9 cellular contexts compared by ENCODE assay signal in genomic region chr17:80546267-80546666, GRCh38. TPM values are rescaled to one million over a fixed set of nuclear protein-coding genes. Genes with fewer than 3 reads are reported as not detected.
DNase-seq lines count a peak whose midpoint lies in the region; ATAC-seq and TF ChIP-seq lines count a peak whose summit lies in the region.
"Had no signal": no experiment of that assay in that cellular context is flagged by ENCODE, and none has a peak within 500 bp of the region (broad histone marks: within the 10 kb centered on the region; RNA-seq: fewer than 3 reads in every experiment).

No MANE protein-coding gene starts in this region.

- H3K4me1 Mint-ChIP-seq in IgD-negative memory B cell (peaks cover 12 to 25% (median 21%) of the 10 kb centered on the region in 3 donors), mesothelial cell of epicardium (peaks cover 27% of the 10 kb centered on the region)
- peaks cover 32% of the 10 kb centered on the region for H3K4me1 Mint-ChIP-seq in activated T-helper 1 cell treated with anti-CD3 and anti-CD28 coated beads, Interleukin-12 subunit alpha, Interleukin-12 subunit beta, Interleukin-2, Interleukin-4 antibody, amounts not matched to agents 30 ng/mL and 10 ng/mL and 1 ng/mL, durations not matched to agents 14 hours and 24 hours and 36 hours (ENCODE audit: low read depth)

- H3K27me3 ChIP-seq in BLaER1, result no peaks in the 10 kb centered on the region

- H3K4me1 ChIP-seq in BLaER1, result peaks cover 40% of the 10 kb centered on the region

- peaks cover 41% of the 10 kb centered on the region for H4K20me1 ChIP-seq in BLaER1

- TF ChIP-seq CTCF in mesothelial cell of epicardium (IDR thresholded peaks at IDR 0.05; ENCODE audit: unreplicated experiment), result no peak

- intact Hi-C loops in activated T-helper 1 cell treated with anti-CD3 and anti-CD28 coated beads, Interleukin-12 subunit alpha, Interleukin-12 subunit beta, Interleukin-2, Interleukin-4 antibody, amounts not matched to agents 30 ng/mL and 10 ng/mL and 1 ng/mL, durations not matched to agents 14 hours and 24 hours and 36 hours (cut with micrococcal nuclease), result no loop called here

- H3K4me3 Mint-ChIP-seq in IgD-negative memory B cell (peak overlapping the region; percentile 69 to 96 (median 85)), mesothelial cell of epicardium (peak overlapping the region; percentile 95)
- peak overlapping the region; percentile 93 for H3K4me3 Mint-ChIP-seq in activated T-helper 1 cell treated with anti-CD3 and anti-CD28 coated beads, Interleukin-12 subunit alpha, Interleukin-12 subunit beta, Interleukin-2, Interleukin-4 antibody, amounts not matched to agents 30 ng/mL and 10 ng/mL and 1 ng/mL, durations not matched to agents 14 hours and 24 hours and 36 hours

- no peaks in the 10 kb centered on the region for H3K9me3 ChIP-seq in BLaER1

- H3K36me3 Mint-ChIP-seq in IgD-negative memory B cell (no peaks in the 10 kb centered on the region), mesothelial cell of epicardium (no peaks in the 10 kb centered on the region)
- H3K36me3 Mint-ChIP-seq in activated T-helper 1 cell treated with anti-CD3 and anti-CD28 coated beads, Interleukin-12 subunit alpha, Interleukin-12 subunit beta, Interleukin-2, Interleukin-4 antibody, amounts not matched to agents 30 ng/mL and 10 ng/mL and 1 ng/mL, durations not matched to agents 14 hours and 24 hours and 36 hours (ENCODE audit: low read depth), result peaks cover 2% of the 10 kb centered on the region

- H3K36me3 ChIP-seq in BLaER1, result peaks cover 13% of the 10 kb centered on the region; the same call in 1 of the 2 replicates

- no peak for DNase-seq in activated T-helper 1 cell treated with anti-CD3 and anti-CD28 coated beads, Interleukin-12 subunit alpha, Interleukin-12 subunit beta, Interleukin-2, Interleukin-4 antibody, amounts not matched to agents 30 ng/mL and 10 ng/mL and 1 ng/mL, durations not matched to agents 14 hours and 24 hours and 36 hours (ENCODE audit: low spot score)
- DNase-seq in mesothelial cell of epicardium (ENCODE audit: low spot score in 2 of 2, unreplicated experiment in 2 of 2) (no peak), ureter (ENCODE audit: low spot score) (no peak), DMS 273 treated with DMSO at 0.1 percent for 48 hours (lab: John Stamatoyannopoulos, UW) (no peak)
- DNase-seq in stimulated activated CD4-positive, alpha-beta T cell treated with anti-CD3 and anti-CD28 coated beads, Interleukin-4, amount 100 ng/mL, for 4 hours, result no peak
- DNase-seq: NCI-H2029 treated with DMSO at 0.1 percent for 48 hours had no signal

- peak overlapping the region; percentile 99 for H3K4me2 ChIP-seq in BLaER1

- H3K9me3 Mint-ChIP-seq in IgD-negative memory B cell, result no peaks in the 10 kb centered on the region
- H3K9me3 Mint-ChIP-seq in activated T-helper 1 cell treated with anti-CD3 and anti-CD28 coated beads, Interleukin-12 subunit alpha, Interleukin-12 subunit beta, Interleukin-2, Interleukin-4 antibody, amounts not matched to agents 30 ng/mL and 10 ng/mL and 1 ng/mL, durations not matched to agents 14 hours and 24 hours and 36 hours, result no peaks in the 10 kb centered on the region
- H3K9me3 Mint-ChIP-seq in mesothelial cell of epicardium, result no peaks in the 10 kb centered on the region

- no peak for ATAC-seq in GM18511 (IDR thresholded peaks at IDR 0.05; ENCODE audit: unreplicated experiment)

- H3K9ac ChIP-seq in BLaER1, result 0 out of 2 replicates have a peak overlapping the region, but pooled peaks have one; percentile 27

- H3K27me3 Mint-ChIP-seq in IgD-negative memory B cell (peaks cover 14% of the 10 kb centered on the region), mesothelial cell of epicardium (ENCODE audit: low read depth) (peaks cover 13% of the 10 kb centered on the region)
- peaks cover 5% of the 10 kb centered on the region for H3K27me3 Mint-ChIP-seq in activated T-helper 1 cell treated with anti-CD3 and anti-CD28 coated beads, Interleukin-12 subunit alpha, Interleukin-12 subunit beta, Interleukin-2, Interleukin-4 antibody, amounts not matched to agents 30 ng/mL and 10 ng/mL and 1 ng/mL, durations not matched to agents 14 hours and 24 hours and 36 hours (ENCODE audit: insufficient read depth)

- H3K27ac Mint-ChIP-seq in IgD-negative memory B cell (peak overlapping the region in 2 of 3 donors; percentile 13 to 77), mesothelial cell of epicardium (peak overlapping the region; percentile 35)
- H3K27ac Mint-ChIP-seq in activated T-helper 1 cell treated with anti-CD3 and anti-CD28 coated beads, Interleukin-12 subunit alpha, Interleukin-12 subunit beta, Interleukin-2, Interleukin-4 antibody, amounts not matched to agents 30 ng/mL and 10 ng/mL and 1 ng/mL, durations not matched to agents 14 hours and 24 hours and 36 hours, result no peak overlapping the region

- no peak overlapping the region for H3K27ac ChIP-seq in BLaER1

- peak overlapping the region; percentile 83 for H3K4me3 ChIP-seq in BLaER1

RNA-seq across cellular contexts. Expression of gene RPTOR, which starts 1.6 kb away (rescaled TPM):
- 9.9 TPM for polyA plus RNA-seq in IgD-negative memory B cell
- total RNA-seq in activated T-helper 1 cell treated with anti-CD3 and anti-CD28 coated beads, Interleukin-12 subunit alpha, Interleukin-12 subunit beta, Interleukin-2, Interleukin-4 antibody, amounts not matched to agents 30 ng/mL and 10 ng/mL and 1 ng/mL, durations not matched to agents 14 hours and 24 hours and 36 hours, result 63.5 and 66.7 TPM in 2 replicates
- total RNA-seq in mesothelial cell of epicardium (46.1 to 53.7 TPM (median 47.8 TPM) in 3 replicates), ureter (64.2 TPM)
